Comparison of ENCODE assay signal across 8 cellular contexts in genomic region chr19:56121180-56122167, GRCh38. TPM values are rescaled to one million over a fixed set of nuclear protein-coding genes. Genes with fewer than 3 reads are reported as not detected.
DNase-seq lines count a peak whose midpoint lies in the region; ATAC-seq and TF ChIP-seq lines count a peak whose summit lies in the region.

TSS of gene ZNF787 (minus strand) at chr19:56121295. CDS start at chr19:56103217, 18,078 bp downstream.

- H3K9me3 ChIP-seq in adipocyte (ENCODE audit: control insufficient read depth, low read length) (no peaks in the 10 kb centered on the region), cardiac muscle cell (ENCODE audit: low read depth) (no peaks in the 10 kb centered on the region), upper lobe of left lung (no peaks in the 10 kb centered on the region)

- H3K27ac ChIP-seq in cardiac muscle cell (peak within 1 kb of the TSS; percentile 97), upper lobe of left lung (peak within 1 kb of the TSS; percentile 93 to 99 (median 95))

- H3K4me1 ChIP-seq in adipocyte (ENCODE audit: control insufficient read depth, insufficient read depth, low read length) (peaks cover 27% of the 10 kb centered on the region), cardiac muscle cell (ENCODE audit: low read depth) (peaks cover 16% of the 10 kb centered on the region), upper lobe of left lung (peaks cover 29 to 48% (median 36%) of the 10 kb centered on the region in 4 donors)

- no peaks in the 10 kb centered on the region for H3K36me3 ChIP-seq in adipocyte (ENCODE audit: control insufficient read depth, insufficient read depth, low read length, severe bottlenecking)
- H3K36me3 ChIP-seq in cardiac muscle cell = no peaks in the 10 kb centered on the region
- H3K36me3 ChIP-seq in upper lobe of left lung = peaks cover 0 to 4% (median 0%) of the 10 kb centered on the region in 4 donors

- TF ChIP-seq POLR2A in upper lobe of left lung (IDR thresholded peaks at IDR 0.05) = peak in 2 of 4 donors; percentile 51 to 75

- H3K9ac ChIP-seq in adipocyte (ENCODE audit: low read length) = peak within 1 kb of the TSS; percentile 95

- no peak for TF ChIP-seq CTCF in GM12875 (IDR thresholded peaks at IDR 0.05; ENCODE audit: borderline replicate concordance, insufficient read depth, low read depth, low read length)
- no peak for TF ChIP-seq CTCF in cardiac muscle cell (IDR thresholded peaks at IDR 0.05; ENCODE audit: low read depth, low read length)
- TF ChIP-seq CTCF in upper lobe of left lung (IDR thresholded peaks at IDR 0.05) = peak in 2 of 6 experiments; percentile 20 to 23

- peak in 1 of 4 donors; percentile 37 for TF ChIP-seq EP300 in upper lobe of left lung (IDR thresholded peaks at IDR 0.05)

- H3K4me3 ChIP-seq in GM12875 (ENCODE audit: low read depth, low read length) (peak within 1 kb of the TSS; percentile 71), adipocyte (ENCODE audit: low read length) (peak within 1 kb of the TSS; percentile 91), cardiac muscle cell (peak within 1 kb of the TSS; percentile 99), upper lobe of left lung (peak within 1 kb of the TSS; percentile 66 to 95 (median 90))

- peak; percentile 99 for DNase-seq in NCI-H1436 (lab: John Stamatoyannopoulos, UW)
- peak; percentile 92 for DNase-seq in T follicular helper cell (ENCODE audit: low read depth)
- peak; percentile 99 for DNase-seq in adipocyte (ENCODE audit: low read depth)
- DNase-seq in cardiac muscle cell (ENCODE audit: low read depth in 1 of 2, low spot score in 1 of 2) = peak; percentile 99
- DNase-seq in pons (ENCODE audit: low spot score) = peak; percentile 99
- peak; percentile 97 to 99 for DNase-seq in upper lobe of left lung

- peak; percentile 91 for ATAC-seq in HG02798 (IDR thresholded peaks at IDR 0.05; ENCODE audit: poor library complexity, unreplicated experiment)
- peak; percentile 96 to 98 for ATAC-seq in upper lobe of left lung (ENCODE audit: low FRiP score in 2 of 2)

- H3K27me3 ChIP-seq in adipocyte (replicated peaks; ENCODE audit: control insufficient read depth, insufficient read depth, low read length) = no peaks in the 10 kb centered on the region
- H3K27me3 ChIP-seq in cardiac muscle cell = no peaks in the 10 kb centered on the region
- H3K27me3 ChIP-seq in upper lobe of left lung = no peaks in the 10 kb centered on the region

- 12 to 14% methylated on average over 27 to 33 of the region's 74 CpGs for WGBS in upper lobe of left lung, 2 donors

RNA-seq across cellular contexts. Expression of gene ZNF787, which starts in this region (rescaled TPM):
- total RNA-seq in cardiac muscle cell = 43.0 and 45.5 TPM in 2 replicates
- polyA plus RNA-seq in cardiac muscle cell = 29.2 and 34.9 TPM in 2 replicates
- total RNA-seq in upper lobe of left lung = 10 to 100 TPM; 20.5 to 45.4 (median 35.8) TPM

Comparison
In these comparisons a context has a peak if more than half of its experiments do, and no peak if none do; other contexts are left out.
1. Peak in every context shown above with its lines: DNase-seq, ATAC-seq, H3K4me3 ChIP-seq and H3K27ac ChIP-seq.